Comparison of ENCODE assay signal across 32 cellular contexts in the genomic region with DNA sequence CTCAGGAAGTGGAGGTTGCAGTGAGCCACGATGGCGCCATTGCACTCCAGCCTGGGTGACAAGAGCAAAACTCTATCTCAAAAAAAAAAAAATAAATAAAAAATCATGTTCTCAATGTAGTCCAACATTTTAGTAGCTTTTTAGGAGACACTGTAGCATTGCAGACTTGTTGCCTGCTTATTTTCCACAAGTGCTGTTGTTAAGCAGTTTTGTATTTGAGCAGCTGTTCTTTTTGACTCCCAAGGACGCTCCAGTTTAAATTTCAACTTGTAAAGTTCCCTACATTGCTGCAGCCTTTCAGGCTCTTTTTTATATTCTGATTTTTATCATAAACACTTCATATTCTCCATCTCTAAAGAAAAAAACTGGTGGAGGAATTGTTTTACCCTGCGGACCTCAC.
"Had no signal": no experiment of that assay in that cellular context is flagged by ENCODE, and none has a peak within 500 bp of the region (broad histone marks: within the 10 kb centered on the region; RNA-seq: fewer than 3 reads in every experiment).

No MANE protein-coding gene starts in this region.

- H3K27me3 ChIP-seq: ascending aorta, cardiac muscle cell had no signal

- H3K9me3 ChIP-seq: ascending aorta had no signal

- FAIRE-seq: bronchial epithelial cell had no signal

- H3K4me3 ChIP-seq: ascending aorta, cardiac muscle cell had no signal

- ATAC-seq: activated CD4-positive, alpha-beta T cell treated with anti-CD3 and anti-CD28 coated beads for 36 hours; activated CD4-positive, CD25-positive, alpha-beta regulatory T cell treated with anti-CD3 and anti-CD28 coated beads, Interleukin-2, amount 50 U/mL, for 24 hours; activated CD8-positive, alpha-beta memory T cell treated with anti-CD3 and anti-CD28 coated beads, Interleukin-2, amount 10 ng/mL, durations not matched to agents 7 days and 5 days; activated CD8-positive, alpha-beta T cell treated with anti-CD3 and anti-CD28 coated beads, Interleukin-2, amount 10 ng/mL, durations not matched to agents 7 days and 5 days; activated naive CD8-positive, alpha-beta T cell treated with anti-CD3 and anti-CD28 coated beads, Interleukin-2, amount 50 U/mL, for 24 hours; WTC11 had no signal

- H3K36me3 ChIP-seq: cardiac muscle cell had no signal

- H3K27ac ChIP-seq: ascending aorta, cardiac muscle cell, VCaP had no signal

- H3K4me1 ChIP-seq: ascending aorta had no signal

- DNase-seq: activated CD4-positive, alpha-beta memory T cell treated with anti-CD3 and anti-CD28 coated beads, Interleukin-2, amount 10 ng/mL, durations not matched to agents 7 days and 5 days; activated CD4-positive, alpha-beta T cell treated with anti-CD3 and anti-CD28 coated beads for 1 hour; activated CD4-positive, alpha-beta T cell treated with anti-CD3 and anti-CD28 coated beads for 36 hours; activated CD4-positive, alpha-beta T cell treated with anti-CD3 and anti-CD28 coated beads for 48 hours; activated CD4-positive, alpha-beta T cell treated with anti-CD3 and anti-CD28 coated beads, Interleukin-2, amount 10 ng/mL, durations not matched to agents 7 days and 5 days; activated CD4-positive, alpha-beta T cell treated with anti-CD3 and anti-CD28 coated beads, Interleukin-2, amount 50 U/mL, for 48 hours; activated CD4-positive, CD25-positive, alpha-beta regulatory T cell; activated CD8-positive, alpha-beta memory T cell treated with anti-CD3 and anti-CD28 coated beads for 24 hours; activated CD8-positive, alpha-beta memory T cell treated with anti-CD3 and anti-CD28 coated beads, Interleukin-2, amount 10 ng/mL, durations not matched to agents 7 days and 5 days; activated CD8-positive, alpha-beta memory T cell treated with anti-CD3 and anti-CD28 coated beads, Interleukin-2, amount 50 U/mL, for 48 hours; activated CD8-positive, alpha-beta T cell treated with anti-CD3 and anti-CD28 coated beads, Interleukin-2, amount 10 ng/mL, durations not matched to agents 7 days and 5 days; activated effector memory CD4-positive, alpha-beta T cell treated with Interleukin-2 at 50 U/mL for 16 hours; activated gamma-delta T cell; activated naive CD4-positive, alpha-beta T cell treated with anti-CD3 and anti-CD28 coated beads, Interleukin-2, amount 10 ng/mL, durations not matched to agents 7 days and 5 days; activated naive CD4-positive, alpha-beta T cell treated with Interleukin-2 at 50 U/mL for 16 hours; activated naive CD8-positive, alpha-beta T cell treated with anti-CD3 and anti-CD28 coated beads, Interleukin-2, amount 10 ng/mL, durations not matched to agents 7 days and 5 days; activated naive CD8-positive, alpha-beta T cell treated with anti-CD3 and anti-CD28 coated beads, Interleukin-2, amount 50 U/mL, for 24 hours; activated T-cell treated with anti-CD3 and anti-CD28 coated beads, Interleukin-2, amount 50 U/mL, for 24 hours; activated T-cell treated with anti-CD3 and anti-CD28 coated beads, Interleukin-2, amount 50 U/mL, for 48 hours; amygdala; anterior cingulate cortex; caudate nucleus; cerebellar nuclear complex; T-helper 1 cell; T-helper 2 cell; T-helper 9 cell had no signal
